1 cellular context compared by ENCODE assay signal in the genomic region with DNA sequence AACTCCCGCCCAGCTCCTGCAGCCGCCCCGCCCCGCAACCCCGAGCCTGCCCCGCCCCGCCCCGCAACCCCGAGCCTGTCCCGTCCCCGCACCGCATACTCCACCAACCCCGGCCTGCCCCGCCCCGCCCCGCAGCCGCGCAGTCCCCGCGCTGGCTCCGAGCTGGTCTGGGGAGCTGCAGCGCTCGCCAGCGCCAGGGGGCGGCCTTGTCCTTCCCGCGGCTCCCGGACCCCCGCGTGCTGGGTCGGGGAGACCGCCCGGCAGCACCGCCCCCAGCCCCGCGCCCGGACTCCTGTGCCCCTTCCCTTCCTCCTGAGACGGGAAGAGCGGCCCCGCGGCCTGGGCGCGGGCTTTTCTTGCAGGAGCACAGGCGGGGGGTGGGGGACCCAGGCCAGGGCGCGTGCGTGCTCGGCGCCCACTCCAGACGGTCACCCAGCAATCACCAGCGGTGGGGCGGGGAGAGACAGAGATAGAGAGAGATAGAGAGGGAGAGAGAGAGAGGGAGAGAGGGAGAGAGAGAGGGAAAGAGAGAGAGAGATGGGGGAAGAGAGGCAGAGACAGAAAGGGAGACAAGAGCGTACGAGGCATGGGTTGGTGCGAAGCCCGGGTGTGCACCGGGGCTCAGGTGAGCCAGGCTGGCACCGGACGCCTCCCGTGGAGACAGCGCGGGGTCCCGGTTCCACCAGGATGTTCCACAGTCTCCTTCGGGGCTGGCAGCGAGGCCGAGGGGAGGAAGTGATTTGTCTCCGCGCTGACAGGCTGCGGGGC.
TF ChIP-seq lines count a peak whose summit lies in the region.

No MANE protein-coding gene starts in this region.

TF ChIP-seq in endothelial cell of umbilical vein, 7 proteins besides CTCF, POLR2A, EP300 and RAD21:
- TF ChIP-seq FOS (IDR thresholded peaks at IDR 0.05; ENCODE audit: borderline replicate concordance, insufficient read depth, low read length) (no peak), EZH2 (IDR thresholded peaks at IDR 0.05; ENCODE audit: borderline replicate concordance, low read depth, low read length, severe bottlenecking) (no peak), POLR2AphosphoS5 (IDR thresholded peaks at IDR 0.05; ENCODE audit: insufficient read depth, low read depth, low read length) (no peak), GATA2 (IDR thresholded peaks at IDR 0.05; ENCODE audit: insufficient read depth, insufficient read length, low read depth, low read length) (no peak), MYC (IDR thresholded peaks at IDR 0.05; ENCODE audit: low read depth, low read length) (no peak), JUN (IDR thresholded peaks at IDR 0.05; ENCODE audit: borderline replicate concordance, insufficient read depth, insufficient read length, low read depth) (no peak)
- TF ChIP-seq, protein P1, sequence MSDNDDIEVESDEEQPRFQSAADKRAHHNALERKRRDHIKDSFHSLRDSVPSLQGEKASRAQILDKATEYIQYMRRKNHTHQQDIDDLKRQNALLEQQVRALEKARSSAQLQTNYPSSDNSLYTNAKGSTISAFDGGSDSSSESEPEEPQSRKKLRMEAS (IDR thresholded peaks at IDR 0.05; ENCODE audit: insufficient read depth, insufficient read length): no peak
